ENCODE assay signal across 16 cellular contexts in the genomic region with DNA sequence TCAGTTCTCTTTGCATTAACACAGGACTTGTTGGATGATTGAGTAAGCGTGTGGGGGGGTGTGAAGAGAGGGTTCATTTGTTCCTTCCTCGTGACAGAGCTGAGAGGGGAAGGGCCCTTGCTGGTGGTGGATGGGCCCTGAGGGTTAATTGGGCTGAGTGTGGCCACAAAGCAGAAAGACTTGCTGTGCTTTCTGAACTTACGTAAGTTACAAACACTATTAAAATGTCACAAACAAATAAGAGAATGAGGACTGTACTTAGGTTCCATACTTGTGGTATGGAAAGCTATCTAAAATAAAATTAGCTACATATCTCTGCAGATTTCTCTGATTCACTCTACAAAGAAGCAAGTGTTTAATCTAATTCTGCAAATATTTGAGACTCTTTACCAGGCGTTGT.
A peak's percentile ranks its signal among the peaks of the same experiment; 100 is the strongest.
DNase-seq lines count a peak whose midpoint lies in the region; ATAC-seq and TF ChIP-seq lines count a peak whose summit lies in the region.
"Had no signal": no experiment of that assay in that cellular context is flagged by ENCODE, and none has a peak within 500 bp of the region (broad histone marks: within the 10 kb centered on the region; RNA-seq: fewer than 3 reads in every experiment).

No MANE protein-coding gene starts in this region.

- H4K20me1 ChIP-seq in SK-N-SH (ENCODE audit: insufficient read depth), result peaks cover 15% of the 10 kb centered on the region

- H3K9me3 ChIP-seq in breast epithelium (no peaks in the 10 kb centered on the region), SK-N-SH (no peaks in the 10 kb centered on the region), upper lobe of right lung (no peaks in the 10 kb centered on the region)

- H3K27ac ChIP-seq in breast epithelium (no peak overlapping the region), SK-N-SH (ENCODE audit: low read depth in 2 of 2, low read length in 1 of 2) (peak overlapping the region in 1 of 2 experiments; percentile 11; a peak in 1 of 4 replicates), upper lobe of right lung (no peak overlapping the region)

- no peaks in the 10 kb centered on the region for H3K9me2 ChIP-seq in SK-N-SH

- no peak overlapping the region for H2AFZ ChIP-seq in SK-N-SH (ENCODE audit: low read depth)

- H3K36me3 Mint-ChIP-seq in MCF 10A (ENCODE audit: insufficient read depth, unreplicated experiment) (no peaks in the 10 kb centered on the region), memory B cell (peaks cover 3% of the 10 kb centered on the region)

- H3K4me2 ChIP-seq in SK-N-SH, result 0 out of 2 replicates have a peak overlapping the region, but pooled peaks have one; percentile 13

- TF ChIP-seq EP300 in SK-N-SH (IDR thresholded peaks at IDR 0.05; ENCODE audit: borderline replicate concordance in 1 of 2, low read depth in 1 of 2, low read length in 1 of 2), result no peak

- no peak for ATAC-seq in memory B cell (ENCODE audit: low read depth)
- ATAC-seq in upper lobe of right lung, result peak; percentile 88

- H3F3A ChIP-seq in SK-N-SH (replicated peaks; ENCODE audit: insufficient read depth), result peaks cover 23% of the 10 kb centered on the region

- CTCF ChIA-PET in MCF 10A (lab: Yijun Ruan, JAX) (interaction anchor here (0.6 to 1.2 kb wide), 2 partner anchors 118 to 363 kb away, joined by 3 to 5 read pairs; no protein-coding TSS in a partner anchor), SK-N-SH (lab: Yijun Ruan, JAX) (no interaction called here)

- no peak overlapping the region for H3K9ac ChIP-seq in SK-N-SH

- DNase-seq in MCF 10A (ENCODE audit: unreplicated experiment), result no peak
- DNase-seq in breast epithelium (ENCODE audit: low spot score in 2 of 2), result no peak
- no peak for DNase-seq in SK-N-SH
- no peak for DNase-seq in memory B cell (ENCODE audit: low spot score in 2 of 2)
- DNase-seq in upper lobe of right lung, result peak; percentile 61
- DNase-seq in NCI-H69 (lab: John Stamatoyannopoulos, UW), result no peak
- no peak for DNase-seq in erythroblast (lab: John Stamatoyannopoulos, UW)
- DNase-seq in dedifferentiated amniotic fluid mesenchymal stem cell (ENCODE audit: extremely low spot score), result no peak
- DNase-seq: activated CD4-positive, CD25-positive, alpha-beta regulatory T cell; activated CD8-positive, alpha-beta memory T cell treated with anti-CD3 and anti-CD28 coated beads, Interleukin-2, amount 50 U/mL, for 48 hours; activated naive CD8-positive, alpha-beta T cell treated with anti-CD3 and anti-CD28 coated beads, Interleukin-2, amount 10 ng/mL, durations not matched to agents 7 days and 5 days; Karpas-422; left cardiac atrium; NCI-H2081 treated with DMSO at 0.1 percent for 48 hours; NK-92 treated with Interleukin-12 subunit alpha and Interleukin-12 subunit beta, amount 100 ng/mL, for 24 hours had no signal

- intact Hi-C loops in MCF 10A (cut with micrococcal nuclease), result no loop called here
- intact Hi-C loops in breast epithelium (cut with DNase I; ENCODE audit: low total_unique reads), result no loop called here
- intact Hi-C loops in upper lobe of right lung (cut with DNase I), result no loop called here

- H3K27ac Mint-ChIP-seq in MCF 10A (ENCODE audit: low read depth, unreplicated experiment) (peak overlapping the region; percentile 52), memory B cell (peak overlapping the region; percentile 6)
- H3K27ac Mint-ChIP-seq: activated naive CD8-positive, alpha-beta T cell treated with anti-CD3 and anti-CD28 coated beads, Interleukin-2, amount 10 ng/mL, durations not matched to agents 7 days and 5 days had no signal

- no peaks in the 10 kb centered on the region for H3K4me1 ChIP-seq in breast epithelium
- H3K4me1 ChIP-seq in SK-N-SH (ENCODE audit: control insufficient read depth in 1 of 2, insufficient read depth in 2 of 2, low read depth in 1 of 2, low read length in 1 of 2), result peaks cover 0 to 5% of the 10 kb centered on the region in 2 experiments; a peak in 1 of 4 replicates
- peaks cover 20% of the 10 kb centered on the region for H3K4me1 ChIP-seq in upper lobe of right lung

- H3K36me3 ChIP-seq in breast epithelium (no peaks in the 10 kb centered on the region), SK-N-SH (replicated peaks in 1 of 2; ENCODE audit: control insufficient read depth in 1 of 2, insufficient read depth in 2 of 2, low read length in 1 of 2) (peaks cover 0 to 2% of the 10 kb centered on the region in 2 experiments), upper lobe of right lung (no peaks in the 10 kb centered on the region)

- H3K4me1 Mint-ChIP-seq in MCF 10A (ENCODE audit: insufficient read depth, unreplicated experiment) (peaks cover 31% of the 10 kb centered on the region), memory B cell (peaks cover 32% of the 10 kb centered on the region)

- H3K27me3 ChIP-seq in breast epithelium, result no peaks in the 10 kb centered on the region
- no peaks in the 10 kb centered on the region for H3K27me3 ChIP-seq in SK-N-SH (ENCODE audit: insufficient read depth)
- H3K27me3 ChIP-seq in upper lobe of right lung, result no peaks in the 10 kb centered on the region

- TF ChIP-seq CTCF in MCF 10A (IDR thresholded peaks at IDR 0.05; ENCODE audit: unreplicated experiment) (no peak), breast epithelium (IDR thresholded peaks at IDR 0.05) (no peak), SK-N-SH (IDR thresholded peaks at IDR 0.05) (no peak), upper lobe of right lung (IDR thresholded peaks at IDR 0.05) (no peak)

- H3K27me3 Mint-ChIP-seq in MCF 10A (ENCODE audit: insufficient read depth, unreplicated experiment), result no peaks in the 10 kb centered on the region
- H3K27me3 Mint-ChIP-seq in memory B cell, result no peaks in the 10 kb centered on the region
- H3K27me3 Mint-ChIP-seq: activated naive CD8-positive, alpha-beta T cell treated with anti-CD3 and anti-CD28 coated beads, Interleukin-2, amount 10 ng/mL, durations not matched to agents 7 days and 5 days; central memory CD8-positive, alpha-beta T cell had no signal

- BruUV-seq in MCF 10A (replicated peaks; lab: Mats Ljungman, UMichigan), result no TSS peak

- TF ChIP-seq POLR2A in breast epithelium (IDR thresholded peaks at IDR 0.05) (no peak), erythroblast (IDR thresholded peaks at IDR 0.05; ENCODE audit: low read length) (no peak)

- no peak for TF ChIP-seq RAD21 in SK-N-SH (IDR thresholded peaks at IDR 0.05; ENCODE audit: low read length)

- H3K4me3 Mint-ChIP-seq in MCF 10A (ENCODE audit: unreplicated experiment) (no peak overlapping the region), memory B cell (no peak overlapping the region)
- H3K4me3 Mint-ChIP-seq: activated naive CD8-positive, alpha-beta T cell treated with anti-CD3 and anti-CD28 coated beads, Interleukin-2, amount 10 ng/mL, durations not matched to agents 7 days and 5 days; central memory CD8-positive, alpha-beta T cell had no signal

- WGBS in SK-N-SH (ENCODE audit: low lambda C conversion rate), result 70% methylated on average over 4 of the region's 4 CpGs

- POLR2A ChIA-PET in MCF 10A (lab: Yijun Ruan, JAX), result interaction anchor here (1.0 kb wide), 1 partner anchor 32 kb away, joined by 3 read pairs; no protein-coding TSS in a partner anchor
- POLR2A ChIA-PET in SK-N-SH (lab: Yijun Ruan, JAX), result no interaction called here

- H3K4me3 ChIP-seq in breast epithelium (no peak overlapping the region), SK-N-SH (ENCODE audit: low read depth in 2 of 2, low read length in 1 of 2) (no peak overlapping the region), upper lobe of right lung (no peak overlapping the region)

- H3K79me2 ChIP-seq in SK-N-SH (ENCODE audit: insufficient read depth), result peaks cover 94% of the 10 kb centered on the region

- H3K9me3 Mint-ChIP-seq in MCF 10A (ENCODE audit: unreplicated experiment) (no peaks in the 10 kb centered on the region), memory B cell (no peaks in the 10 kb centered on the region)
- H3K9me3 Mint-ChIP-seq: central memory CD8-positive, alpha-beta T cell had no signal

TF ChIP-seq in SK-N-SH, 30 proteins besides CTCF, POLR2A, EP300 and RAD21:
- no peak for TF ChIP-seq TAF1 (IDR thresholded peaks at IDR 0.05; ENCODE audit: borderline replicate concordance, low read depth, low read length)
- TF ChIP-seq, protein P1, sequence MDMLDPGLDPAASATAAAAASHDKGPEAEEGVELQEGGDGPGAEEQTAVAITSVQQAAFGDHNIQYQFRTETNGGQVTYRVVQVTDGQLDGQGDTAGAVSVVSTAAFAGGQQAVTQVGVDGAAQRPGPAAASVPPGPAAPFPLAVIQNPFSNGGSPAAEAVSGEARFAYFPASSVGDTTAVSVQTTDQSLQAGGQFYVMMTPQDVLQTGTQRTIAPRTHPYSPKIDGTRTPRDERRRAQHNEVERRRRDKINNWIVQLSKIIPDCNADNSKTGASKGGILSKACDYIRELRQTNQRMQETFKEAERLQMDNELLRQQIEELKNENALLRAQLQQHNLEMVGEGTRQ (IDR thresholded peaks at IDR 0.05; ENCODE audit: borderline replicate concordance, low read depth, low read length), result no peak
TF ChIP-seq in SK-N-SH: peak in this region for 0.
